ENCODE assay signal across 19 cellular contexts in genomic region chr1:51473716-51474115, GRCh38. TPM values are rescaled to one million over a fixed set of nuclear protein-coding genes. Genes with fewer than 3 reads are reported as not detected.
DNase-seq lines count a peak whose midpoint lies in the region; ATAC-seq, FAIRE-seq and TF ChIP-seq lines count a peak whose summit lies in the region.
"Had no signal": no experiment of that assay in that cellular context is flagged by ENCODE, and none has a peak within 500 bp of the region (broad histone marks: within the 10 kb centered on the region; RNA-seq: fewer than 3 reads in every experiment).

No MANE protein-coding gene starts in this region.

- no peak for TF ChIP-seq EP300 in GM12878 (IDR thresholded peaks at IDR 0.05; ENCODE audit: borderline replicate concordance in 1 of 2, control insufficient read depth in 1 of 2, low read depth in 2 of 2, low read length in 2 of 2)

- H3K27ac ChIP-seq in 22Rv1, result 0 out of 2 replicates have a peak overlapping the region, but pooled peaks have one; percentile 5
- H3K27ac ChIP-seq in CD8-positive, alpha-beta T cell (ENCODE audit: low read depth, low read length), result no peak overlapping the region
- H3K27ac ChIP-seq in GM12878 (ENCODE audit: control insufficient read depth, insufficient read depth), result peak overlapping the region; percentile 10; the same call in 1 of the 2 replicates
- peak overlapping the region in 1 of 4 donors; percentile 13 for H3K27ac ChIP-seq in esophagus squamous epithelium
- H3K27ac ChIP-seq: RWPE1 had no signal

- no peaks in the 10 kb centered on the region; the same call in 1 of the 2 replicates for H3K79me2 ChIP-seq in GM12878 (ENCODE audit: control insufficient read depth, insufficient read depth, low read length)

- H3K4me3 Mint-ChIP-seq in CD8-positive, alpha-beta T cell, result no peak overlapping the region
- H3K4me3 Mint-ChIP-seq: neural crest cell, WTC11 had no signal

- no peak for TF ChIP-seq CTCF in 22Rv1 (IDR thresholded peaks at IDR 0.05)
- TF ChIP-seq CTCF in CD8-positive, alpha-beta T cell (IDR thresholded peaks at IDR 0.05), result no peak
- TF ChIP-seq CTCF in GM12878 (IDR thresholded peaks at IDR 0.05 in 2 of 3, conservative IDR thresholded peaks at IDR 0.05 in 1 of 3; ENCODE audit: control insufficient read depth in 2 of 3, extremely low read depth in 1 of 3, insufficient read depth in 1 of 3, low read depth in 3 of 3, low read length in 3 of 3), result no peak
- TF ChIP-seq CTCF in mucosa of descending colon (IDR thresholded peaks at IDR 0.05), result no peak
- TF ChIP-seq CTCF in esophagus squamous epithelium (IDR thresholded peaks at IDR 0.05), result no peak

- no TSS peak for BruUV-seq in GM12878 (replicated peaks; lab: Mats Ljungman, UMichigan)

- RAD21 ChIA-PET in GM12878 (lab: Charles Lee; ENCODE audit: unreplicated experiment), result no interaction called here

- H3K4me1 ChIP-seq in CD8-positive, alpha-beta T cell (ENCODE audit: insufficient read depth, low read length), result no peaks in the 10 kb centered on the region
- H3K4me1 ChIP-seq in GM12878 (ENCODE audit: control insufficient read depth, insufficient read depth, low read length), result no peaks in the 10 kb centered on the region
- no peaks in the 10 kb centered on the region for H3K4me1 ChIP-seq in mucosa of descending colon (ENCODE audit: low read depth)
- H3K4me1 ChIP-seq in esophagus squamous epithelium, result peaks cover 0 to 18% (median 3%) of the 10 kb centered on the region in 3 donors

- TF ChIP-seq POLR2A in GM12878 (IDR thresholded peaks at IDR 0.05; ENCODE audit: low read depth, low read length) (no peak), esophagus squamous epithelium (IDR thresholded peaks at IDR 0.05) (no peak)

- H3K36me3 Mint-ChIP-seq in CD8-positive, alpha-beta T cell, result peaks cover 45% of the 10 kb centered on the region

- DNase-seq in CD8-positive, alpha-beta T cell, result no peak
- DNase-seq in GM12878 (ENCODE audit: low read depth, low spot score) (no peak), mucosa of descending colon (no peak), esophagus squamous epithelium (lab: John Stamatoyannopoulos, UW) (no peak)
- DNase-seq in effector CD4-positive, alpha-beta T cell, result no peak
- DNase-seq: activated CD8-positive, alpha-beta memory T cell treated with anti-CD3 and anti-CD28 coated beads for 24 hours; caudate nucleus; MG63; NCI-H187 treated with DMSO at 0.1 percent for 48 hours; stimulated activated CD4-positive, alpha-beta T cell treated with anti-CD3 and anti-CD28 coated beads, Interleukin-15, amount 100 ng/mL, for 24 hours had no signal

- H3K9me3 ChIP-seq in CD8-positive, alpha-beta T cell (ENCODE audit: low read length), result no peaks in the 10 kb centered on the region
- H3K9me3 ChIP-seq in GM12878 (replicated peaks; ENCODE audit: control insufficient read depth, insufficient read depth, low read length) (no peaks in the 10 kb centered on the region; the same call in 2 of the 3 replicates), mucosa of descending colon (no peaks in the 10 kb centered on the region), esophagus squamous epithelium (no peaks in the 10 kb centered on the region)
- H3K9me3 ChIP-seq: MG63 had no signal

- H3K4me1 Mint-ChIP-seq in CD8-positive, alpha-beta T cell (ENCODE audit: low read depth), result peaks cover 15% of the 10 kb centered on the region
- H3K4me1 Mint-ChIP-seq: neural crest cell, WTC11 had no signal

- TF ChIP-seq RAD21 in GM12878 (IDR thresholded peaks at IDR 0.05; ENCODE audit: insufficient read depth, low read depth, low read length), result no peak

- H3K4me2 ChIP-seq in GM12878 (ENCODE audit: control insufficient read depth, insufficient read depth), result no peak overlapping the region

- ATAC-seq in CD8-positive, alpha-beta T cell, result no peak
- ATAC-seq in GM12878, result no peak
- peak; percentile 35 for ATAC-seq in mucosa of descending colon
- ATAC-seq in SK-N-SH treated with all-trans-retinoic acid at 6 μM for 48 hours, result no peak
- ATAC-seq in HG03378 (IDR thresholded peaks at IDR 0.05; ENCODE audit: unreplicated experiment), result no peak
- ATAC-seq: WTC11 had no signal

- H3K9me3 Mint-ChIP-seq in CD8-positive, alpha-beta T cell, result peaks cover 3% of the 10 kb centered on the region

- POLR2A ChIA-PET in CD8-positive, alpha-beta T cell (lab: Charles Lee), result no interaction called here
- POLR2A ChIA-PET in GM12878 (lab: Charles Lee), result no interaction called here

- CTCF ChIA-PET in CD8-positive, alpha-beta T cell (lab: Charles Lee), result no interaction called here
- CTCF ChIA-PET in GM12878 (lab: Yijun Ruan, JAX), result interaction anchor here (0.9 to 1.4 kb wide), 3 partner anchors 29 to 62 kb away, joined by 3 read pairs; no protein-coding TSS in a partner anchor

- H3K9ac ChIP-seq in GM12878 (ENCODE audit: control insufficient read depth, insufficient read depth, low read length), result no peak overlapping the region

- in situ Hi-C loops in GM12878 (cut with MboI), result no loop called here

- no peaks in the 10 kb centered on the region for H3K27me3 Mint-ChIP-seq in CD8-positive, alpha-beta T cell (ENCODE audit: low read depth)

- H4K20me1 ChIP-seq in GM12878 (ENCODE audit: control insufficient read depth, insufficient read depth), result no peaks in the 10 kb centered on the region

- no peak for FAIRE-seq in GM12878 (lab: Jason Lieb, UNC)
- FAIRE-seq: D721Med, endometrium, HTR-8/SVneo had no signal

- intact Hi-C loops in CD8-positive, alpha-beta T cell (cut with DNase I, micrococcal nuclease), result no loop called here
- intact Hi-C loops in GM12878 (cut with micrococcal nuclease; ENCODE audit: unreplicated experiment) (no loop called here), mucosa of descending colon (cut with DNase I, micrococcal nuclease) (no loop called here), esophagus squamous epithelium (cut with DNase I) (no loop called here)

- H3K27me3 ChIP-seq in CD8-positive, alpha-beta T cell (ENCODE audit: insufficient read depth, low read length), result no peaks in the 10 kb centered on the region
- H3K27me3 ChIP-seq in GM12878 (replicated peaks in 1 of 2; ENCODE audit: control insufficient read depth in 2 of 2, insufficient read depth in 2 of 2, low read length in 1 of 2), result no peaks in the 10 kb centered on the region
- H3K27me3 ChIP-seq in esophagus squamous epithelium, result no peaks in the 10 kb centered on the region
- H3K27me3 ChIP-seq: MG63 had no signal

- no peak overlapping the region for H3K4me3 ChIP-seq in CD8-positive, alpha-beta T cell (ENCODE audit: low read depth, low read length)
- no peak overlapping the region for H3K4me3 ChIP-seq in GM12878
- no peak overlapping the region for H3K4me3 ChIP-seq in mucosa of descending colon
- H3K4me3 ChIP-seq in esophagus squamous epithelium, result no peak overlapping the region
- H3K4me3 ChIP-seq: MG63 had no signal

- H3K27ac Mint-ChIP-seq in CD8-positive, alpha-beta T cell, result peak overlapping the region; percentile 42

- no peak overlapping the region for H2AFZ ChIP-seq in GM12878 (ENCODE audit: control insufficient read depth, low read depth, low read length)

- peaks cover 3% of the 10 kb centered on the region for H3K36me3 ChIP-seq in CD8-positive, alpha-beta T cell (ENCODE audit: insufficient read depth, low read length)
- H3K36me3 ChIP-seq in GM12878 (ENCODE audit: control insufficient read depth in 2 of 2, insufficient read depth in 2 of 2, low read length in 1 of 2) (peaks cover 0 to 15% of the 10 kb centered on the region in 2 experiments; a peak in 2 of 4 replicates), mucosa of descending colon (ENCODE audit: low read depth) (no peaks in the 10 kb centered on the region), esophagus squamous epithelium (peaks cover 0 to 43% (median 0%) of the 10 kb centered on the region in 3 donors)
- H3K36me3 ChIP-seq: MG63 had no signal

- SMC1A ChIA-PET in GM12878 (lab: Charles Lee; ENCODE audit: uncharacterized antibody, unreplicated experiment), result interaction anchor here (1.0 to 2.3 kb wide), 5 partner anchors 10 to 50 kb away, joined by 3 to 10 read pairs (median 4); no protein-coding TSS in a partner anchor

TF ChIP-seq in SK-N-SH treated with all-trans-retinoic acid at 6 μM for 48 hours, 23 proteins besides CTCF, POLR2A, EP300 and RAD21 (continues in another document):
- TF ChIP-seq PATZ1 (CRISPR knock-in tag; IDR thresholded peaks at IDR 0.05; ENCODE audit: borderline replicate concordance) (no peak), ZFP3 (CRISPR knock-in tag; IDR thresholded peaks at IDR 0.05) (no peak), ESRRG (CRISPR knock-in tag; IDR thresholded peaks at IDR 0.05) (no peak), TOX (CRISPR knock-in tag; IDR thresholded peaks at IDR 0.05; ENCODE audit: borderline replicate concordance) (no peak)

RNA-seq across cellular contexts. Expression of gene EPS15, which starts 45.4 kb away (rescaled TPM):
- 10 to 100 TPM; 49.9 to 52.2 TPM for total RNA-seq in CD8-positive, alpha-beta T cell
- 323 and 356 TPM in 2 replicates for total RNA-seq in GM12878 (2013; cell fraction: nucleolus; rRNA removed)
- total RNA-seq in GM12878 (2014; rRNA removed) (53.4 and 65.1 TPM in 2 replicates), GM12878 (2014; rRNA removed; fragmentation: Illumina TruSeq; extraction: Trizol) (71.6 and 75.1 TPM in 2 replicates), GM12878 (2021) (87.8 and 88.2 TPM in 2 replicates), mucosa of descending colon (10 to 100 TPM; 50.0 to 85.5 (median 54.0) TPM), esophagus squamous epithelium (10 to 100 TPM; 24.8 to 86.8 (median 46.8) TPM)
- 19.0 TPM for polyA plus RNA-seq in GM12878 (2011; ENCODE audit: low read depth)
- polyA plus RNA-seq in GM12878 (2011; rRNA removed) (61.9 and 86.3 TPM in 2 replicates), GM12878 (2014; fragmentation: Illumina TruSeq; extraction: Trizol) (60.6 and 80.7 TPM in 2 replicates), GM12878 (2014; fragmentation: Nextera tagmentation; extraction: Ambion mirVana) (10 to 100 TPM; 24.7 to 49.5 TPM), GM12878 (2014; rRNA removed) (37.6 and 43.3 TPM in 2 replicates), GM12878 (2016; fragmentation: Nextera tagmentation; extraction: Ambion mirVana) (10 to 100 TPM; 55.5 to 57.1 TPM)
- polyA plus RNA-seq in GM12878 (2011; cell fraction: cytosol; rRNA removed), result 23.5 and 33.2 TPM in 2 replicates
- polyA plus RNA-seq in GM12878 (2011; cell fraction: nucleus; rRNA removed), result 33.4 and 34.4 TPM in 2 replicates
- 27.6 and 33.8 TPM in 2 replicates for polyA plus RNA-seq in GM12878 (2012)
- 79.6 and 113 TPM in 2 replicates for polyA minus RNA-seq in GM12878 (2011; rRNA and poly(A)+ RNA removed)
- 37.7 and 45.4 TPM in 2 replicates for polyA minus RNA-seq in GM12878 (2011; cell fraction: cytosol; rRNA and poly(A)+ RNA removed)
- 29.9 and 40.9 TPM in 2 replicates for polyA minus RNA-seq in GM12878 (2011; cell fraction: nucleus; rRNA and poly(A)+ RNA removed)
